Comparison of ENCODE assay signal across 19 cellular contexts in genomic region chr16:1741553-1742165, GRCh38.
"Had no signal": no experiment of that assay in that cellular context is flagged by ENCODE, and none has a peak within 500 bp of the region (broad histone marks: within the 10 kb centered on the region; RNA-seq: fewer than 3 reads in every experiment).

No MANE protein-coding gene starts in this region.

- H3K4me1 Mint-ChIP-seq: activated CD4-positive, alpha-beta memory T cell treated with anti-CD3 and anti-CD28 coated beads, Interleukin-2, amount 10 ng/mL, durations not matched to agents 7 days and 5 days; activated CD4-positive, alpha-beta T cell treated with anti-CD3 and anti-CD28 coated beads for 36 hours; activated naive CD4-positive, alpha-beta T cell treated with anti-CD3 and anti-CD28 coated beads, Interleukin-2, amount 50 U/mL, for 24 hours had no signal

- DNase-seq: activated CD4-positive, alpha-beta memory T cell treated with anti-CD3 and anti-CD28 coated beads, Interleukin-2, amount 10 ng/mL, durations not matched to agents 7 days and 5 days; activated CD4-positive, alpha-beta T cell treated with anti-CD3 and anti-CD28 coated beads for 36 hours; activated CD4-positive, alpha-beta T cell treated with anti-CD3 and anti-CD28 coated beads, Interleukin-2, amount 50 U/mL, for 1 hour; activated CD4-positive, CD25-positive, alpha-beta regulatory T cell; activated naive CD4-positive, alpha-beta T cell; central memory CD4-positive, alpha-beta T cell; MV-4-11; NCI-H1092 treated with DMSO at 0.1 percent for 48 hours; NCI-H1417 treated with DMSO at 0.1 percent for 48 hours; NCI-H1694 treated with DMSO at 0.1 percent for 48 hours; NCI-H2029 treated with DMSO at 0.1 percent for 48 hours; NCI-H345; NCI-H510A; NCI-H526 treated with DMSO at 0.1 percent for 48 hours; NCI-H82; SJCRH30; SK-N-SH; T-helper 1 cell had no signal

- H3K36me3 Mint-ChIP-seq: activated naive CD4-positive, alpha-beta T cell treated with anti-CD3 and anti-CD28 coated beads, Interleukin-2, amount 50 U/mL, for 24 hours had no signal

- H3K9me3 Mint-ChIP-seq: activated CD4-positive, alpha-beta memory T cell treated with anti-CD3 and anti-CD28 coated beads, Interleukin-2, amount 10 ng/mL, durations not matched to agents 7 days and 5 days; activated naive CD4-positive, alpha-beta T cell treated with anti-CD3 and anti-CD28 coated beads, Interleukin-2, amount 50 U/mL, for 24 hours had no signal

- H3K4me3 Mint-ChIP-seq: activated CD4-positive, alpha-beta memory T cell treated with anti-CD3 and anti-CD28 coated beads, Interleukin-2, amount 10 ng/mL, durations not matched to agents 7 days and 5 days; activated CD4-positive, alpha-beta T cell treated with anti-CD3 and anti-CD28 coated beads for 36 hours; activated naive CD4-positive, alpha-beta T cell treated with anti-CD3 and anti-CD28 coated beads, Interleukin-2, amount 50 U/mL, for 24 hours had no signal

- ATAC-seq: activated CD4-positive, alpha-beta T cell treated with anti-CD3 and anti-CD28 coated beads for 36 hours had no signal

- H3K27ac Mint-ChIP-seq: activated CD4-positive, alpha-beta memory T cell treated with anti-CD3 and anti-CD28 coated beads, Interleukin-2, amount 10 ng/mL, durations not matched to agents 7 days and 5 days; activated CD4-positive, alpha-beta T cell treated with anti-CD3 and anti-CD28 coated beads for 36 hours; activated naive CD4-positive, alpha-beta T cell treated with anti-CD3 and anti-CD28 coated beads, Interleukin-2, amount 50 U/mL, for 24 hours had no signal

- H3K27me3 Mint-ChIP-seq: activated CD4-positive, alpha-beta memory T cell treated with anti-CD3 and anti-CD28 coated beads, Interleukin-2, amount 10 ng/mL, durations not matched to agents 7 days and 5 days; activated CD4-positive, alpha-beta T cell treated with anti-CD3 and anti-CD28 coated beads for 36 hours; activated naive CD4-positive, alpha-beta T cell treated with anti-CD3 and anti-CD28 coated beads, Interleukin-2, amount 50 U/mL, for 24 hours had no signal
